ENCODE assay signal across 16 cellular contexts in the genomic region with DNA sequence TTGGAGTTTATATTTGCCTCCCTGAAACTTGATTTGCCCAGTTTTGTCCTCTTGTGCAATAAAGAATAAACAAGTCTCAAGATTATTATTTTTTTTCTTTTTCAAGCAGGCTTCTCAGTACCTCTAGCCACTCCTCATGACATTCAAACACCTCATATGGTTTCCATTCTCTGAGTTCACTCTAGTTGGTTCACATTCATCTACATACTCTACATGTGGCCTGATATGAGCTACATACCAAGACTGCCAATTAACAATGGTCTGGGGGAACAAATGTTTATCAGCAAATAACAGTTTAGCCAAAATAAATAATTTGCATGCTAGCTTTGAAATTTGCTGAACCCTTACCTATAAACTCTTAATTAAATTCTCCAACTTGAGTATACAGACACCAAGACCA. TPM values are rescaled to one million over a fixed set of nuclear protein-coding genes. Genes with fewer than 3 reads are reported as not detected.
DNase-seq lines count a peak whose midpoint lies in the region; ATAC-seq and TF ChIP-seq lines count a peak whose summit lies in the region.
"Had no signal": no experiment of that assay in that cellular context is flagged by ENCODE, and none has a peak within 500 bp of the region (broad histone marks: within the 10 kb centered on the region; RNA-seq: fewer than 3 reads in every experiment).

No MANE protein-coding gene starts in this region.

- no peak for DNase-seq in CD4-positive, CD25-positive, alpha-beta regulatory T cell
- no peak for DNase-seq in IMR-90
- DNase-seq in endodermal cell = no peak
- DNase-seq in mesendoderm = peak; percentile 91
- DNase-seq in activated CD4-positive, alpha-beta T cell treated with anti-CD3 and anti-CD28 coated beads, Interleukin-2, amount 50 U/mL, for 48 hours = no peak
- DNase-seq in DMS79 treated with DMSO at 0.1 percent for 48 hours (lab: John Stamatoyannopoulos, UW) = no peak
- DNase-seq in LoVo (ENCODE audit: low spot score) = no peak
- DNase-seq: ACHN; CD4-positive, alpha-beta memory T cell; DMS153; GF-D8; GM23248; H7 had no signal

- POLR2A ChIA-PET in IMR-90 (lab: Charles Lee; ENCODE audit: unreplicated experiment) = no interaction called here

- H3K79me1 ChIP-seq in IMR-90 (ENCODE audit: low read depth in 1 of 2, low read length in 2 of 2) (peaks cover 3 to 26% of the 10 kb centered on the region in 2 experiments; a peak in 3 of 4 replicates), mesendoderm (ENCODE audit: low read length) (no peaks in the 10 kb centered on the region)

- H2AK5ac ChIP-seq in IMR-90 (ENCODE audit: low read depth, low read length) = no peak overlapping the region
- H2AK5ac ChIP-seq in mesendoderm (ENCODE audit: low read length) = no peak overlapping the region

- intact Hi-C loops in IMR-90 (cut with micrococcal nuclease) = no loop called here

- no peak overlapping the region for H2BK20ac ChIP-seq in IMR-90 (ENCODE audit: low read depth, low read length)

- H3K4me1 ChIP-seq in CD4-positive, CD25-positive, alpha-beta regulatory T cell (ENCODE audit: control insufficient read depth, insufficient read depth, low read length, poor library complexity, severe bottlenecking) = no peaks in the 10 kb centered on the region
- H3K4me1 ChIP-seq in IMR-90 (ENCODE audit: control insufficient read depth, insufficient read depth, low read length) = peaks cover 3% of the 10 kb centered on the region; the same call in 1 of the 2 replicates
- H3K4me1 ChIP-seq in endodermal cell (ENCODE audit: control insufficient read depth, insufficient read depth, low read length) = peaks cover 2% of the 10 kb centered on the region
- H3K4me1 ChIP-seq in mesendoderm (ENCODE audit: control insufficient read depth, low read depth, low read length) = peaks cover 2% of the 10 kb centered on the region
- H3K4me1 ChIP-seq: BLaER1 treated with 17β-estradiol and CSF1 and Interleukin-3, amounts not matched to agents 10 nM and 100 nM had no signal

- no peak for TF ChIP-seq CTCF in IMR-90 (conservative IDR thresholded peaks at IDR 0.05; ENCODE audit: low read depth, low read length)
- TF ChIP-seq CTCF in endodermal cell (conservative IDR thresholded peaks at IDR 0.05) = no peak

- no peak overlapping the region for H3K14ac ChIP-seq in IMR-90 (replicated peaks; ENCODE audit: low read depth, low read length)

- in situ Hi-C loops in IMR-90 (cut with MboI; ENCODE audit: low sequenced_read_pairs) = no loop called here

- no peak overlapping the region for H2AFZ ChIP-seq in IMR-90 (replicated peaks; ENCODE audit: low read length, poor library complexity)
- H2AFZ ChIP-seq: GM23248 had no signal

- H4K20me1 ChIP-seq in IMR-90 (ENCODE audit: insufficient read depth, low read length) = no peaks in the 10 kb centered on the region

- H4K5ac ChIP-seq in IMR-90 (ENCODE audit: low read depth, low read length) = no peak overlapping the region
- no peak overlapping the region for H4K5ac ChIP-seq in mesendoderm (ENCODE audit: low read length)

- H3K23ac ChIP-seq in IMR-90 (ENCODE audit: low read depth, low read length) (no peak overlapping the region), mesendoderm (ENCODE audit: low read length) (no peak overlapping the region)

- H3K9me1 ChIP-seq in IMR-90 (ENCODE audit: insufficient read depth, low read length) = no peaks in the 10 kb centered on the region

- no peak overlapping the region for H3K4me3 ChIP-seq in CD4-positive, CD25-positive, alpha-beta regulatory T cell (ENCODE audit: low read depth, low read length)
- no peak overlapping the region for H3K4me3 ChIP-seq in IMR-90 (ENCODE audit: insufficient read depth, low read depth, low read length)
- no peak overlapping the region for H3K4me3 ChIP-seq in endodermal cell (ENCODE audit: low read length)
- H3K4me3 ChIP-seq in mesendoderm (ENCODE audit: low read length) = no peak overlapping the region
- H3K4me3 ChIP-seq: BLaER1 treated with 17β-estradiol and CSF1 and Interleukin-3, amounts not matched to agents 10 nM and 100 nM; GM23248 had no signal

- H3K4ac ChIP-seq in IMR-90 (ENCODE audit: low read depth, low read length) (no peak overlapping the region), mesendoderm (ENCODE audit: low read depth, low read length) (no peak overlapping the region)

- H3K4me2 ChIP-seq in IMR-90 (ENCODE audit: low read depth, low read length) (no peak overlapping the region), mesendoderm (ENCODE audit: low read length) (no peak overlapping the region)
- H3K4me2 ChIP-seq: BLaER1 treated with 17β-estradiol and CSF1 and Interleukin-3, amounts not matched to agents 10 nM and 100 nM had no signal

- no peaks in the 10 kb centered on the region for H3K79me2 ChIP-seq in mesendoderm (ENCODE audit: control insufficient read depth, insufficient read depth, low read length)

- peaks cover 0 to 6% (median 3%) of the 10 kb centered on the region in 4 donors for H3K4me1 Mint-ChIP-seq in CD4-positive, CD25-positive, alpha-beta regulatory T cell
- peaks cover 8% of the 10 kb centered on the region for H3K4me1 Mint-ChIP-seq in endodermal cell

- no peak for ATAC-seq in CD4-positive, CD25-positive, alpha-beta regulatory T cell (ENCODE audit: low read depth in 2 of 2)
- ATAC-seq in IMR-90 (ENCODE audit: low read depth) (0 out of 2 replicates have a peak, but pooled peaks have one; percentile 14), GM19324 (IDR thresholded peaks at IDR 0.05; ENCODE audit: low FRiP score, unreplicated experiment) (no peak)

- H3K4me3 Mint-ChIP-seq in CD4-positive, CD25-positive, alpha-beta regulatory T cell = no peak overlapping the region
- no peak overlapping the region for H3K4me3 Mint-ChIP-seq in endodermal cell
- H3K4me3 Mint-ChIP-seq: CD4-positive, alpha-beta memory T cell had no signal

- no peak overlapping the region for H4K8ac ChIP-seq in IMR-90 (ENCODE audit: low read depth in 2 of 2, low read length in 2 of 2)
- no peak overlapping the region for H4K8ac ChIP-seq in mesendoderm (ENCODE audit: low read depth, low read length)

- H3K36me3 ChIP-seq in CD4-positive, CD25-positive, alpha-beta regulatory T cell (ENCODE audit: control insufficient read depth, insufficient read depth, low read length) = peaks cover 10% of the 10 kb centered on the region
- H3K36me3 ChIP-seq in IMR-90 (ENCODE audit: control insufficient read depth, insufficient read depth, low read length) (peaks cover 7% of the 10 kb centered on the region), endodermal cell (ENCODE audit: control insufficient read depth, insufficient read depth, low read length) (peaks cover 18% of the 10 kb centered on the region), mesendoderm (ENCODE audit: control insufficient read depth, insufficient read depth, low read length) (no peaks in the 10 kb centered on the region)

- no peak for TF ChIP-seq RAD21 in IMR-90 (IDR thresholded peaks at IDR 0.05; ENCODE audit: low read length)

- no peak overlapping the region for H2AK9ac ChIP-seq in IMR-90 (replicated peaks; ENCODE audit: low read depth, low read length, poor library complexity)

- no peaks in the 10 kb centered on the region for H3K9me3 Mint-ChIP-seq in CD4-positive, CD25-positive, alpha-beta regulatory T cell
- no peaks in the 10 kb centered on the region for H3K9me3 Mint-ChIP-seq in endodermal cell
- H3K9me3 Mint-ChIP-seq: CD4-positive, alpha-beta memory T cell had no signal

- CTCF ChIA-PET in IMR-90 (lab: Yijun Ruan, JAX) = no interaction called here

- H3K36me3 Mint-ChIP-seq in CD4-positive, CD25-positive, alpha-beta regulatory T cell = no peaks in the 10 kb centered on the region
- peaks cover 2% of the 10 kb centered on the region for H3K36me3 Mint-ChIP-seq in endodermal cell (ENCODE audit: low read depth)

- H4K91ac ChIP-seq in IMR-90 (ENCODE audit: insufficient read depth, low read depth, low read length) = no peak overlapping the region

- TF ChIP-seq POLR2A in IMR-90 (IDR thresholded peaks at IDR 0.05; ENCODE audit: low read depth, low read length) = no peak

- H2BK5ac ChIP-seq in IMR-90 (ENCODE audit: low read depth, low read length, poor library complexity, severe bottlenecking) (no peak overlapping the region), mesendoderm (ENCODE audit: low read length) (no peak overlapping the region)

- H3K27me3 Mint-ChIP-seq in CD4-positive, CD25-positive, alpha-beta regulatory T cell = no peaks in the 10 kb centered on the region
- no peaks in the 10 kb centered on the region for H3K27me3 Mint-ChIP-seq in endodermal cell (ENCODE audit: insufficient read depth)
- H3K27me3 Mint-ChIP-seq: CD4-positive, alpha-beta memory T cell had no signal

- dilution Hi-C loops in IMR-90 (cut with HindIII; ENCODE audit: low sequenced_read_pairs, unreplicated experiment) = no loop called here

- H3K18ac ChIP-seq in IMR-90 (ENCODE audit: low read depth, low read length) = no peak overlapping the region
- H3K18ac ChIP-seq in mesendoderm (ENCODE audit: low read length) = no peak overlapping the region

- H3K27ac ChIP-seq in CD4-positive, CD25-positive, alpha-beta regulatory T cell (ENCODE audit: insufficient read depth, low read length, poor library complexity, severe bottlenecking) = no peak overlapping the region
- no peak overlapping the region for H3K27ac ChIP-seq in IMR-90 (ENCODE audit: insufficient read depth, low read length)
- no peak overlapping the region for H3K27ac ChIP-seq in endodermal cell (ENCODE audit: low read depth, low read length)
- H3K27ac ChIP-seq in mesendoderm (ENCODE audit: low read depth, low read length) = no peak overlapping the region
- H3K27ac ChIP-seq: BLaER1 treated with 17β-estradiol and CSF1 and Interleukin-3, amounts not matched to agents 10 nM and 100 nM; GM23248 had no signal

- H2BK15ac ChIP-seq in IMR-90 (ENCODE audit: low read depth, low read length) (no peak overlapping the region), mesendoderm (replicated peaks; ENCODE audit: low read depth) (no peak overlapping the region)

- H3K9me3 ChIP-seq in CD4-positive, CD25-positive, alpha-beta regulatory T cell (ENCODE audit: control insufficient read depth in 2 of 2, low read length in 2 of 2) = no peaks in the 10 kb centered on the region
- H3K9me3 ChIP-seq in IMR-90 (ENCODE audit: control insufficient read depth, insufficient read depth, low read length) = no peaks in the 10 kb centered on the region
- H3K9me3 ChIP-seq in endodermal cell (ENCODE audit: control insufficient read depth, low read length) = no peaks in the 10 kb centered on the region
- H3K9me3 ChIP-seq: BLaER1 treated with 17β-estradiol and CSF1 and Interleukin-3, amounts not matched to agents 10 nM and 100 nM had no signal

- H3K27ac Mint-ChIP-seq in CD4-positive, CD25-positive, alpha-beta regulatory T cell = peak overlapping the region in 2 of 3 donors; percentile 74 to 75
- peak overlapping the region; percentile 46 for H3K27ac Mint-ChIP-seq in endodermal cell

- H3K27me3 ChIP-seq in CD4-positive, CD25-positive, alpha-beta regulatory T cell (ENCODE audit: control insufficient read depth, insufficient read depth, low read length) = no peaks in the 10 kb centered on the region
- H3K27me3 ChIP-seq in IMR-90 (ENCODE audit: control insufficient read depth, insufficient read depth, low read length) (no peaks in the 10 kb centered on the region), endodermal cell (ENCODE audit: control insufficient read depth, insufficient read depth, low read length, poor library complexity, severe bottlenecking) (no peaks in the 10 kb centered on the region), mesendoderm (ENCODE audit: insufficient read depth, low read length, poor library complexity) (no peaks in the 10 kb centered on the region)
- H3K27me3 ChIP-seq: BLaER1 treated with 17β-estradiol and CSF1 and Interleukin-3, amounts not matched to agents 10 nM and 100 nM had no signal

- BruUV-seq in IMR-90 (replicated peaks; lab: Mats Ljungman, UMichigan) = no TSS peak

- H2BK120ac ChIP-seq in IMR-90 (ENCODE audit: low read depth, low read length) = no peak overlapping the region
- H2BK120ac ChIP-seq in mesendoderm (ENCODE audit: low read depth, low read length) = no peak overlapping the region

- no peak overlapping the region for H3K56ac ChIP-seq in IMR-90 (ENCODE audit: extremely low read depth, insufficient read depth, low read length)
- no peak overlapping the region for H3K56ac ChIP-seq in mesendoderm (ENCODE audit: low read length)

- no peak overlapping the region for H3K9ac ChIP-seq in IMR-90 (ENCODE audit: low read depth, low read length)
- no peak overlapping the region for H3K9ac ChIP-seq in endodermal cell (ENCODE audit: extremely low read depth, low read length, poor library complexity, severe bottlenecking)
- no peak overlapping the region for H3K9ac ChIP-seq in mesendoderm (ENCODE audit: low read length)
- H3K9ac ChIP-seq: BLaER1 treated with 17β-estradiol and CSF1 and Interleukin-3, amounts not matched to agents 10 nM and 100 nM; GM23248 had no signal

RNA-seq across cellular contexts. Expression of gene KCNRG, which starts 22.5 kb away (rescaled TPM):
- total RNA-seq in CD4-positive, CD25-positive, alpha-beta regulatory T cell = 0.47 TPM
- under 1 TPM; 0.15 to 0.89 (median 0.50) TPM for polyA plus RNA-seq in CD4-positive, CD25-positive, alpha-beta regulatory T cell
- total RNA-seq in IMR-90 (2012; rRNA removed) (2.7 and 5.0 TPM in 2 replicates), endodermal cell (1 to 10 TPM in 1 of 2 donors, under 1 TPM in 1; 0.62 to 1.1 TPM)
- polyA plus RNA-seq in IMR-90 (2012; rRNA removed) = 0.51 and 0.66 TPM in 2 replicates
- 0.12 and 0.13 TPM in 2 replicates for polyA plus RNA-seq in IMR-90 (2012; cell fraction: cytosol; rRNA removed)
- 0.16 and 1.4 TPM in 2 replicates for polyA plus RNA-seq in IMR-90 (2012; cell fraction: nucleus; rRNA removed; ENCODE audit: low replicate concordance)
- polyA plus RNA-seq in endodermal cell (2013, experiment 1 of 2) = 2.0 TPM
- 2.7 TPM for polyA plus RNA-seq in endodermal cell (2013, experiment 2 of 2)
- 1.2 TPM for polyA plus RNA-seq in mesendoderm (2013, experiment 1 of 2)
- 1.0 TPM for polyA plus RNA-seq in mesendoderm (2013, experiment 2 of 2)
- total RNA-seq: HT-29 had no signal

RNA-seq across cellular contexts. Expression of gene TRIM13, which starts 40.9 kb away (rescaled TPM):
- 23.8 TPM for total RNA-seq in CD4-positive, CD25-positive, alpha-beta regulatory T cell
- polyA plus RNA-seq in CD4-positive, CD25-positive, alpha-beta regulatory T cell = 10 to 100 TPM; 10.2 to 22.5 (median 13.4) TPM
- total RNA-seq in IMR-90 (2012; rRNA removed) (20.1 and 22.5 TPM in 2 replicates), endodermal cell (10 to 100 TPM; 44.3 TPM)
- 10.2 and 12.0 TPM in 2 replicates for polyA plus RNA-seq in IMR-90 (2012; rRNA removed)
- polyA plus RNA-seq in IMR-90 (2012; cell fraction: cytosol; rRNA removed) = 2.5 and 3.8 TPM in 2 replicates
- 3.0 and 24.1 TPM in 2 replicates for polyA plus RNA-seq in IMR-90 (2012; cell fraction: nucleus; rRNA removed; ENCODE audit: low replicate concordance)
- polyA plus RNA-seq in endodermal cell (2013, experiment 1 of 2) = 57.9 TPM
- polyA plus RNA-seq in endodermal cell (2013, experiment 2 of 2) = 54.4 TPM
- 17.3 TPM for polyA plus RNA-seq in mesendoderm (2013, experiment 1 of 2)
- polyA plus RNA-seq in mesendoderm (2013, experiment 2 of 2) = 17.3 TPM
